In the genomic region with DNA sequence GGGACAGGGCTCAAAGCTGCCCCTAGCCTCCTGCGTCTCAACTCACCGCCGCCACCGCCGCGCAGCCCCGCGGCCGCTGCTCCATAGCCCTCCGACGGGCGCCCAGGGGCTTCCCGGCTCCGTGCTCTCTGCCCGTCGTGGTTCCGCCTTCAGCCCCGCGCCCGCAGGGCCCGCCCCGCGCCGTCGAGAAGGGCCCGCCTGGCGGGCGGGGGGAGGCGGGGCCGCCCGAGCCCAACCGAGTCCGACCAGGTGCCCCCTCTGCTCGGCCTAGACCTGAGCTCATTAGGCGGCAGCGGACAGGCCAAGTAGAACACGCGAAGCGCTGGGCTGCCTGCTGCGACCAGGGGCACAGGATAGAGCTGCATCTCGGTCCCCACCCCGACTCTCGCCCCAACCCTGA, we compare ENCODE assay signal across 1 cellular context.
A peak's percentile ranks its signal among the peaks of the same experiment; 100 is the strongest.
TF ChIP-seq lines count a peak whose summit lies in the region.

A gene with protein sequence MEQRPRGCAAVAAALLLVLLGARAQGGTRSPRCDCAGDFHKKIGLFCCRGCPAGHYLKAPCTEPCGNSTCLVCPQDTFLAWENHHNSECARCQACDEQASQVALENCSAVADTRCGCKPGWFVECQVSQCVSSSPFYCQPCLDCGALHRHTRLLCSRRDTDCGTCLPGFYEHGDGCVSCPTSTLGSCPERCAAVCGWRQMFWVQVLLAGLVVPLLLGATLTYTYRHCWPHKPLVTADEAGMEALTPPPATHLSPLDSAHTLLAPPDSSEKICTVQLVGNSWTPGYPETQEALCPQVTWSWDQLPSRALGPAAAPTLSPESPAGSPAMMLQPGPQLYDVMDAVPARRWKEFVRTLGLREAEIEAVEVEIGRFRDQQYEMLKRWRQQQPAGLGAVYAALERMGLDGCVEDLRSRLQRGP (minus strand): TSS at position 151 of the 400 bp plus-strand sequence. CDS start 66 bp downstream, at position 85.

TF ChIP-seq in WTC11, 78 proteins besides CTCF, POLR2A, EP300 and RAD21 (continued from another document):
- TF ChIP-seq, protein P1, sequence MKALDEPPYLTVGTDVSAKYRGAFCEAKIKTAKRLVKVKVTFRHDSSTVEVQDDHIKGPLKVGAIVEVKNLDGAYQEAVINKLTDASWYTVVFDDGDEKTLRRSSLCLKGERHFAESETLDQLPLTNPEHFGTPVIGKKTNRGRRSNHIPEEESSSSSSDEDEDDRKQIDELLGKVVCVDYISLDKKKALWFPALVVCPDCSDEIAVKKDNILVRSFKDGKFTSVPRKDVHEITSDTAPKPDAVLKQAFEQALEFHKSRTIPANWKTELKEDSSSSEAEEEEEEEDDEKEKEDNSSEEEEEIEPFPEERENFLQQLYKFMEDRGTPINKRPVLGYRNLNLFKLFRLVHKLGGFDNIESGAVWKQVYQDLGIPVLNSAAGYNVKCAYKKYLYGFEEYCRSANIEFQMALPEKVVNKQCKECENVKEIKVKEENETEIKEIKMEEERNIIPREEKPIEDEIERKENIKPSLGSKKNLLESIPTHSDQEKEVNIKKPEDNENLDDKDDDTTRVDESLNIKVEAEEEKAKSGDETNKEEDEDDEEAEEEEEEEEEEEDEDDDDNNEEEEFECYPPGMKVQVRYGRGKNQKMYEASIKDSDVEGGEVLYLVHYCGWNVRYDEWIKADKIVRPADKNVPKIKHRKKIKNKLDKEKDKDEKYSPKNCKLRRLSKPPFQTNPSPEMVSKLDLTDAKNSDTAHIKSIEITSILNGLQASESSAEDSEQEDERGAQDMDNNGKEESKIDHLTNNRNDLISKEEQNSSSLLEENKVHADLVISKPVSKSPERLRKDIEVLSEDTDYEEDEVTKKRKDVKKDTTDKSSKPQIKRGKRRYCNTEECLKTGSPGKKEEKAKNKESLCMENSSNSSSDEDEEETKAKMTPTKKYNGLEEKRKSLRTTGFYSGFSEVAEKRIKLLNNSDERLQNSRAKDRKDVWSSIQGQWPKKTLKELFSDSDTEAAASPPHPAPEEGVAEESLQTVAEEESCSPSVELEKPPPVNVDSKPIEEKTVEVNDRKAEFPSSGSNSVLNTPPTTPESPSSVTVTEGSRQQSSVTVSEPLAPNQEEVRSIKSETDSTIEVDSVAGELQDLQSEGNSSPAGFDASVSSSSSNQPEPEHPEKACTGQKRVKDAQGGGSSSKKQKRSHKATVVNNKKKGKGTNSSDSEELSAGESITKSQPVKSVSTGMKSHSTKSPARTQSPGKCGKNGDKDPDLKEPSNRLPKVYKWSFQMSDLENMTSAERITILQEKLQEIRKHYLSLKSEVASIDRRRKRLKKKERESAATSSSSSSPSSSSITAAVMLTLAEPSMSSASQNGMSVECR (CRISPR knock-in tag; IDR thresholded peaks at IDR 0.05; ENCODE audit: borderline replicate concordance) = no peak
- no peak for TF ChIP-seq NR1H2 (CRISPR knock-in tag; IDR thresholded peaks at IDR 0.05)
- no peak for TF ChIP-seq ZNF219 (CRISPR knock-in tag; IDR thresholded peaks at IDR 0.05; ENCODE audit: borderline replicate concordance)
- TF ChIP-seq, protein P2, sequence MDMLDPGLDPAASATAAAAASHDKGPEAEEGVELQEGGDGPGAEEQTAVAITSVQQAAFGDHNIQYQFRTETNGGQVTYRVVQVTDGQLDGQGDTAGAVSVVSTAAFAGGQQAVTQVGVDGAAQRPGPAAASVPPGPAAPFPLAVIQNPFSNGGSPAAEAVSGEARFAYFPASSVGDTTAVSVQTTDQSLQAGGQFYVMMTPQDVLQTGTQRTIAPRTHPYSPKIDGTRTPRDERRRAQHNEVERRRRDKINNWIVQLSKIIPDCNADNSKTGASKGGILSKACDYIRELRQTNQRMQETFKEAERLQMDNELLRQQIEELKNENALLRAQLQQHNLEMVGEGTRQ (CRISPR knock-in tag; IDR thresholded peaks at IDR 0.05) = peak; percentile 27; the same call in 1 of the 2 replicates
- TF ChIP-seq, protein P3, sequence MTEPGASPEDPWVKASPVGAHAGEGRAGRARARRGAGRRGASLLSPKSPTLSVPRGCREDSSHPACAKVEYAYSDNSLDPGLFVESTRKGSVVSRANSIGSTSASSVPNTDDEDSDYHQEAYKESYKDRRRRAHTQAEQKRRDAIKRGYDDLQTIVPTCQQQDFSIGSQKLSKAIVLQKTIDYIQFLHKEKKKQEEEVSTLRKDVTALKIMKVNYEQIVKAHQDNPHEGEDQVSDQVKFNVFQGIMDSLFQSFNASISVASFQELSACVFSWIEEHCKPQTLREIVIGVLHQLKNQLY (CRISPR knock-in tag; IDR thresholded peaks at IDR 0.05) = no peak
- TF ChIP-seq SP1 (CRISPR knock-in tag; conservative IDR thresholded peaks at IDR 0.05) = peak; percentile 37
- TF ChIP-seq OVOL2 (CRISPR knock-in tag; IDR thresholded peaks at IDR 0.05; ENCODE audit: borderline replicate concordance) = no peak
- 0 out of 2 replicates have a peak, but pooled peaks have one; percentile 52 for TF ChIP-seq TP53 (CRISPR knock-in tag; IDR thresholded peaks at IDR 0.05)
- no peak for TF ChIP-seq JUN (CRISPR knock-in tag; IDR thresholded peaks at IDR 0.05)
- TF ChIP-seq, protein P4, sequence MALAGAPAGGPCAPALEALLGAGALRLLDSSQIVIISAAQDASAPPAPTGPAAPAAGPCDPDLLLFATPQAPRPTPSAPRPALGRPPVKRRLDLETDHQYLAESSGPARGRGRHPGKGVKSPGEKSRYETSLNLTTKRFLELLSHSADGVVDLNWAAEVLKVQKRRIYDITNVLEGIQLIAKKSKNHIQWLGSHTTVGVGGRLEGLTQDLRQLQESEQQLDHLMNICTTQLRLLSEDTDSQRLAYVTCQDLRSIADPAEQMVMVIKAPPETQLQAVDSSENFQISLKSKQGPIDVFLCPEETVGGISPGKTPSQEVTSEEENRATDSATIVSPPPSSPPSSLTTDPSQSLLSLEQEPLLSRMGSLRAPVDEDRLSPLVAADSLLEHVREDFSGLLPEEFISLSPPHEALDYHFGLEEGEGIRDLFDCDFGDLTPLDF (CRISPR knock-in tag; IDR thresholded peaks at IDR 0.05) = no peak
- no peak for TF ChIP-seq SMAD4 (CRISPR knock-in tag; IDR thresholded peaks at IDR 0.05)
- TF ChIP-seq TEAD4 (CRISPR knock-in tag; IDR thresholded peaks at IDR 0.05) = no peak
- TF ChIP-seq HMGA2 (CRISPR knock-in tag; IDR thresholded peaks at IDR 0.05) = no peak
- TF ChIP-seq, protein P5, sequence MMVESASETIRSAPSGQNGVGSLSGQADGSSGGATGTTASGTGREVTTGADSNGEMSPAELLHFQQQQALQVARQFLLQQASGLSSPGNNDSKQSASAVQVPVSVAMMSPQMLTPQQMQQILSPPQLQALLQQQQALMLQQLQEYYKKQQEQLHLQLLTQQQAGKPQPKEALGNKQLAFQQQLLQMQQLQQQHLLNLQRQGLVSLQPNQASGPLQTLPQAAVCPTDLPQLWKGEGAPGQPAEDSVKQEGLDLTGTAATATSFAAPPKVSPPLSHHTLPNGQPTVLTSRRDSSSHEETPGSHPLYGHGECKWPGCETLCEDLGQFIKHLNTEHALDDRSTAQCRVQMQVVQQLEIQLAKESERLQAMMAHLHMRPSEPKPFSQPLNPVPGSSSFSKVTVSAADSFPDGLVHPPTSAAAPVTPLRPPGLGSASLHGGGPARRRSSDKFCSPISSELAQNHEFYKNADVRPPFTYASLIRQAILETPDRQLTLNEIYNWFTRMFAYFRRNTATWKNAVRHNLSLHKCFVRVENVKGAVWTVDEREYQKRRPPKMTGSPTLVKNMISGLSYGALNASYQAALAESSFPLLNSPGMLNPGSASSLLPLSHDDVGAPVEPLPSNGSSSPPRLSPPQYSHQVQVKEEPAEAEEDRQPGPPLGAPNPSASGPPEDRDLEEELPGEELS (CRISPR knock-in tag; IDR thresholded peaks at IDR 0.05) = no peak
- TF ChIP-seq, protein P6, sequence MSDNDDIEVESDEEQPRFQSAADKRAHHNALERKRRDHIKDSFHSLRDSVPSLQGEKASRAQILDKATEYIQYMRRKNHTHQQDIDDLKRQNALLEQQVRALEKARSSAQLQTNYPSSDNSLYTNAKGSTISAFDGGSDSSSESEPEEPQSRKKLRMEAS (CRISPR knock-in tag; IDR thresholded peaks at IDR 0.05) = no peak
- no peak for TF ChIP-seq FOXK1 (CRISPR knock-in tag; IDR thresholded peaks at IDR 0.05)
- TF ChIP-seq FOXJ3 (CRISPR knock-in tag; IDR thresholded peaks at IDR 0.05; ENCODE audit: borderline replicate concordance) = no peak
- TF ChIP-seq, protein P7, sequence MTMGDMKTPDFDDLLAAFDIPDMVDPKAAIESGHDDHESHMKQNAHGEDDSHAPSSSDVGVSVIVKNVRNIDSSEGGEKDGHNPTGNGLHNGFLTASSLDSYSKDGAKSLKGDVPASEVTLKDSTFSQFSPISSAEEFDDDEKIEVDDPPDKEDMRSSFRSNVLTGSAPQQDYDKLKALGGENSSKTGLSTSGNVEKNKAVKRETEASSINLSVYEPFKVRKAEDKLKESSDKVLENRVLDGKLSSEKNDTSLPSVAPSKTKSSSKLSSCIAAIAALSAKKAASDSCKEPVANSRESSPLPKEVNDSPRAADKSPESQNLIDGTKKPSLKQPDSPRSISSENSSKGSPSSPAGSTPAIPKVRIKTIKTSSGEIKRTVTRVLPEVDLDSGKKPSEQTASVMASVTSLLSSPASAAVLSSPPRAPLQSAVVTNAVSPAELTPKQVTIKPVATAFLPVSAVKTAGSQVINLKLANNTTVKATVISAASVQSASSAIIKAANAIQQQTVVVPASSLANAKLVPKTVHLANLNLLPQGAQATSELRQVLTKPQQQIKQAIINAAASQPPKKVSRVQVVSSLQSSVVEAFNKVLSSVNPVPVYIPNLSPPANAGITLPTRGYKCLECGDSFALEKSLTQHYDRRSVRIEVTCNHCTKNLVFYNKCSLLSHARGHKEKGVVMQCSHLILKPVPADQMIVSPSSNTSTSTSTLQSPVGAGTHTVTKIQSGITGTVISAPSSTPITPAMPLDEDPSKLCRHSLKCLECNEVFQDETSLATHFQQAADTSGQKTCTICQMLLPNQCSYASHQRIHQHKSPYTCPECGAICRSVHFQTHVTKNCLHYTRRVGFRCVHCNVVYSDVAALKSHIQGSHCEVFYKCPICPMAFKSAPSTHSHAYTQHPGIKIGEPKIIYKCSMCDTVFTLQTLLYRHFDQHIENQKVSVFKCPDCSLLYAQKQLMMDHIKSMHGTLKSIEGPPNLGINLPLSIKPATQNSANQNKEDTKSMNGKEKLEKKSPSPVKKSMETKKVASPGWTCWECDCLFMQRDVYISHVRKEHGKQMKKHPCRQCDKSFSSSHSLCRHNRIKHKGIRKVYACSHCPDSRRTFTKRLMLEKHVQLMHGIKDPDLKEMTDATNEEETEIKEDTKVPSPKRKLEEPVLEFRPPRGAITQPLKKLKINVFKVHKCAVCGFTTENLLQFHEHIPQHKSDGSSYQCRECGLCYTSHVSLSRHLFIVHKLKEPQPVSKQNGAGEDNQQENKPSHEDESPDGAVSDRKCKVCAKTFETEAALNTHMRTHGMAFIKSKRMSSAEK (CRISPR knock-in tag; IDR thresholded peaks at IDR 0.05; ENCODE audit: borderline replicate concordance) = 0 out of 2 replicates have a peak, but pooled peaks have one; percentile 37
- no peak for TF ChIP-seq GABPB1 (CRISPR knock-in tag; IDR thresholded peaks at IDR 0.05)
- TF ChIP-seq, protein P8, sequence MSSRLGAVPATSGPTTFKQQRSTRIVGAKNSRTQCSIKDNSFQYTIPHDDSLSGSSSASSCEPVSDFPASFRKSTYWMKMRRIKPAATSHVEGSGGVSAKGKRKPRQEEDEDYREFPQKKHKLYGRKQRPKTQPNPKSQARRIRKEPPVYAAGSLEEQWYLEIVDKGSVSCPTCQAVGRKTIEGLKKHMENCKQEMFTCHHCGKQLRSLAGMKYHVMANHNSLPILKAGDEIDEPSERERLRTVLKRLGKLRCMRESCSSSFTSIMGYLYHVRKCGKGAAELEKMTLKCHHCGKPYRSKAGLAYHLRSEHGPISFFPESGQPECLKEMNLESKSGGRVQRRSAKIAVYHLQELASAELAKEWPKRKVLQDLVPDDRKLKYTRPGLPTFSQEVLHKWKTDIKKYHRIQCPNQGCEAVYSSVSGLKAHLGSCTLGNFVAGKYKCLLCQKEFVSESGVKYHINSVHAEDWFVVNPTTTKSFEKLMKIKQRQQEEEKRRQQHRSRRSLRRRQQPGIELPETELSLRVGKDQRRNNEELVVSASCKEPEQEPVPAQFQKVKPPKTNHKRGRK (CRISPR knock-in tag; IDR thresholded peaks at IDR 0.05; ENCODE audit: borderline replicate concordance) = no peak
- TF ChIP-seq, protein P9, sequence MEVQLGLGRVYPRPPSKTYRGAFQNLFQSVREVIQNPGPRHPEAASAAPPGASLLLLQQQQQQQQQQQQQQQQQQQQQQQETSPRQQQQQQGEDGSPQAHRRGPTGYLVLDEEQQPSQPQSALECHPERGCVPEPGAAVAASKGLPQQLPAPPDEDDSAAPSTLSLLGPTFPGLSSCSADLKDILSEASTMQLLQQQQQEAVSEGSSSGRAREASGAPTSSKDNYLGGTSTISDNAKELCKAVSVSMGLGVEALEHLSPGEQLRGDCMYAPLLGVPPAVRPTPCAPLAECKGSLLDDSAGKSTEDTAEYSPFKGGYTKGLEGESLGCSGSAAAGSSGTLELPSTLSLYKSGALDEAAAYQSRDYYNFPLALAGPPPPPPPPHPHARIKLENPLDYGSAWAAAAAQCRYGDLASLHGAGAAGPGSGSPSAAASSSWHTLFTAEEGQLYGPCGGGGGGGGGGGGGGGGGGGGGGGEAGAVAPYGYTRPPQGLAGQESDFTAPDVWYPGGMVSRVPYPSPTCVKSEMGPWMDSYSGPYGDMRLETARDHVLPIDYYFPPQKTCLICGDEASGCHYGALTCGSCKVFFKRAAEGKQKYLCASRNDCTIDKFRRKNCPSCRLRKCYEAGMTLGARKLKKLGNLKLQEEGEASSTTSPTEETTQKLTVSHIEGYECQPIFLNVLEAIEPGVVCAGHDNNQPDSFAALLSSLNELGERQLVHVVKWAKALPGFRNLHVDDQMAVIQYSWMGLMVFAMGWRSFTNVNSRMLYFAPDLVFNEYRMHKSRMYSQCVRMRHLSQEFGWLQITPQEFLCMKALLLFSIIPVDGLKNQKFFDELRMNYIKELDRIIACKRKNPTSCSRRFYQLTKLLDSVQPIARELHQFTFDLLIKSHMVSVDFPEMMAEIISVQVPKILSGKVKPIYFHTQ (CRISPR knock-in tag; IDR thresholded peaks at IDR 0.05) = no peak
- TF ChIP-seq ZNF232 (CRISPR knock-in tag; IDR thresholded peaks at IDR 0.05) = no peak
- no peak for TF ChIP-seq NFE2L1 (CRISPR knock-in tag; IDR thresholded peaks at IDR 0.05)
- TF ChIP-seq ZNF396 (CRISPR knock-in tag; IDR thresholded peaks at IDR 0.05; ENCODE audit: borderline replicate concordance) = no peak
